Comparison of ENCODE assay signal across 8 cellular contexts in the genomic region with DNA sequence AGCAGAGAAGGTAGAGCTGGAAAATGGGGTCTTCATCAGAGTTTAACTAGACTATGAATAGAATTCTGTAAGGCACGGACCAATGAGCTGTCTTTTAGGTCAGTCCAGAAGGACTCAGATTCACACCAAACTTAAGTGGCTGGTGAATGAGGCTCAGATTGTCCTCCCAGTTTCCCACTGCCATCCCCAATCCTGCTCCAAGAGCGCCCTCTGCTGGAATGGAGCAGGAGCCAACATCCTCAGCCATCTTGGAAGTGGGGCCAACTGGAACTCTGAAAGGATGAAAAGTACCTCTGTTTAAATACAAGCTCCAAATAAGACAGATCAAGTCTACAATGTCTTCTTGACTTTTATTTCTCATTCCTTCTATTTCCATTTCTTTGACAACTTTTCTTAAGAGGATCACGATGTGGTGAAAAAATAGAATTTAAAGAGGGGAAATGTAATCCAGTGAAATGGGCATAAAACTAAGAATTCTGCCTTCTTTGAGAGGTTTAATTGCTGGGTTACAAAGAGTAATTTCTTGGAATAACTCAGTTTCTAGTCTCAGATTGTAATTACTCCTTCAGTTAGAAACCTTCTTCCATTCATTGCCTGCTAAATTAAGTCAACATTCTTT.
DNase-seq lines count a peak whose midpoint lies in the region; ATAC-seq and TF ChIP-seq lines count a peak whose summit lies in the region.

No MANE protein-coding gene starts in this region.

- H3K36me3 ChIP-seq in liver (ENCODE audit: control insufficient read depth in 4 of 4, insufficient read depth in 3 of 4, low read depth in 1 of 4, low read length in 3 of 4), result no peaks in the 10 kb centered on the region

- peak; percentile 59 for ATAC-seq in HG03025 (IDR thresholded peaks at IDR 0.05; ENCODE audit: low FRiP score, unreplicated experiment)
- ATAC-seq in activated CD4-positive, alpha-beta T cell treated with anti-CD3 and anti-CD28 coated beads for 36 hours, result peak; percentile 61
- ATAC-seq in HG03196 (IDR thresholded peaks at IDR 0.05; ENCODE audit: unreplicated experiment), result no peak

- CTCF ChIA-PET in activated CD4-positive, alpha-beta T cell treated with anti-CD3 and anti-CD28 coated beads for 36 hours (lab: Charles Lee), result interaction anchor here (0.6 to 8.8 kb wide), 71 partner anchors 9 to 1295 kb away, joined by 3 to 169 read pairs (median 4); partner anchors contain the start of gene BCL6

- H3K27me3 ChIP-seq in liver (ENCODE audit: control insufficient read depth in 4 of 4, insufficient read depth in 4 of 4, low read length in 3 of 4), result no peaks in the 10 kb centered on the region

- POLR2A ChIA-PET in activated CD4-positive, alpha-beta T cell treated with anti-CD3 and anti-CD28 coated beads for 36 hours (lab: Charles Lee), result interaction anchor here (0.6 to 1.2 kb wide), 4 partner anchors 37 to 1216 kb away, joined by 3 read pairs; no protein-coding TSS in a partner anchor

- no peak overlapping the region for H3K4me3 ChIP-seq in liver (ENCODE audit: low read depth in 1 of 3, low read length in 3 of 3)

- 30% methylated on average over 3 of the region's 3 CpGs for WGBS in liver

- H3K4me1 ChIP-seq in liver (ENCODE audit: control insufficient read depth in 4 of 4, insufficient read depth in 4 of 4, low read length in 3 of 4), result peaks cover 7 to 40% (median 23%) of the 10 kb centered on the region in 4 donors

- H3K36me3 Mint-ChIP-seq in activated CD4-positive, alpha-beta T cell treated with anti-CD3 and anti-CD28 coated beads for 36 hours (ENCODE audit: low read depth), result no peaks in the 10 kb centered on the region
- H3K36me3 Mint-ChIP-seq in chondrocyte (ENCODE audit: low read depth), result no peaks in the 10 kb centered on the region

- DNase-seq in DMS 273 treated with DMSO at 0.1 percent for 48 hours (lab: John Stamatoyannopoulos, UW) (peak; percentile 45), NCI-H446 treated with DMSO at 0.1 percent for 48 hours (lab: John Stamatoyannopoulos, UW) (peak; percentile 72), chondrocyte (ENCODE audit: low spot score) (no peak)
- DNase-seq in activated CD4-positive, alpha-beta T cell treated with anti-CD3 and anti-CD28 coated beads for 36 hours, result peak; percentile 90
- DNase-seq in stimulated activated CD4-positive, alpha-beta T cell treated with anti-CD3 and anti-CD28 coated beads, TNF-alpha, amount 100 ng/mL, for 24 hours (ENCODE audit: low read depth in 3 of 3), result peak; percentile 73 to 79 (median 73)

- no peak overlapping the region for H3K27ac Mint-ChIP-seq in activated CD4-positive, alpha-beta T cell treated with anti-CD3 and anti-CD28 coated beads for 36 hours
- no peak overlapping the region for H3K27ac Mint-ChIP-seq in chondrocyte (ENCODE audit: unreplicated experiment)

- H3K9ac ChIP-seq in liver (ENCODE audit: low read depth in 1 of 2, low read length in 2 of 2), result peak overlapping the region in 1 of 2 donors; percentile 9

- peak; percentile 100 for TF ChIP-seq RAD21 in liver (IDR thresholded peaks at IDR 0.05)

- intact Hi-C loops in activated CD4-positive, alpha-beta T cell treated with anti-CD3 and anti-CD28 coated beads for 36 hours (cut with DNase I, micrococcal nuclease), result loop anchor here (1.0 to 10.0 kb wide), 20 partner anchors 88 to 1214 kb away; partner anchors contain the start of gene LPP (in 1 of the 2)

- H3K27ac ChIP-seq in liver (ENCODE audit: low read depth in 1 of 2, low read length in 2 of 2), result peak overlapping the region; percentile 21 to 22

- no peaks in the 10 kb centered on the region for H3K9me3 ChIP-seq in liver (ENCODE audit: control insufficient read depth in 4 of 4, low read length in 3 of 4)

- H3K4me1 Mint-ChIP-seq in activated CD4-positive, alpha-beta T cell treated with anti-CD3 and anti-CD28 coated beads for 36 hours, result peaks cover 46% of the 10 kb centered on the region
- peaks cover 33% of the 10 kb centered on the region for H3K4me1 Mint-ChIP-seq in chondrocyte (ENCODE audit: low read depth)

- no peaks in the 10 kb centered on the region for H3K27me3 Mint-ChIP-seq in activated CD4-positive, alpha-beta T cell treated with anti-CD3 and anti-CD28 coated beads for 36 hours
- H3K27me3 Mint-ChIP-seq in chondrocyte (ENCODE audit: low read depth), result no peaks in the 10 kb centered on the region

- peak; percentile 99 for TF ChIP-seq CTCF in chondrocyte (IDR thresholded peaks at IDR 0.05)
- peak; percentile 96 for TF ChIP-seq CTCF in liver (IDR thresholded peaks at IDR 0.05; ENCODE audit: low read depth, low read length, missing input control)

- no peaks in the 10 kb centered on the region for H3K9me3 Mint-ChIP-seq in activated CD4-positive, alpha-beta T cell treated with anti-CD3 and anti-CD28 coated beads for 36 hours (ENCODE audit: low read depth)
- H3K9me3 Mint-ChIP-seq in chondrocyte (ENCODE audit: low read depth), result no peaks in the 10 kb centered on the region

- H3K4me3 Mint-ChIP-seq in activated CD4-positive, alpha-beta T cell treated with anti-CD3 and anti-CD28 coated beads for 36 hours, result no peak overlapping the region
- no peak overlapping the region for H3K4me3 Mint-ChIP-seq in chondrocyte (ENCODE audit: unreplicated experiment)

TF ChIP-seq in liver, 16 proteins besides CTCF, POLR2A, EP300 and RAD21:
- TF ChIP-seq GABPA (IDR thresholded peaks at IDR 0.05 in 1 of 2, conservative IDR thresholded peaks at IDR 0.05 in 1 of 2) (no peak), FOXA2 (IDR thresholded peaks at IDR 0.05) (no peak), NR2F2 (IDR thresholded peaks at IDR 0.05) (no peak), HNF4A (conservative IDR thresholded peaks at IDR 0.05) (peak in 1 of 2 donors; percentile 30), EGR1 (IDR thresholded peaks at IDR 0.05; ENCODE audit: low read depth in 2 of 2) (no peak), RXRA (IDR thresholded peaks at IDR 0.05) (peak; percentile 20 to 55), ZBTB33 (IDR thresholded peaks at IDR 0.05) (no peak), TAF1 (conservative IDR thresholded peaks at IDR 0.05) (no peak), JUND (IDR thresholded peaks at IDR 0.05) (peak in 1 of 2 donors; percentile 51), FOXA1 (IDR thresholded peaks at IDR 0.05) (no peak), HNF4G (IDR thresholded peaks at IDR 0.05) (peak; percentile 17), YY1 (IDR thresholded peaks at IDR 0.05) (peak; percentile 95), SP1 (IDR thresholded peaks at IDR 0.05) (no peak)
- TF ChIP-seq, protein P1, sequence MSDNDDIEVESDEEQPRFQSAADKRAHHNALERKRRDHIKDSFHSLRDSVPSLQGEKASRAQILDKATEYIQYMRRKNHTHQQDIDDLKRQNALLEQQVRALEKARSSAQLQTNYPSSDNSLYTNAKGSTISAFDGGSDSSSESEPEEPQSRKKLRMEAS (IDR thresholded peaks at IDR 0.05), result no peak
- TF ChIP-seq, protein P2, sequence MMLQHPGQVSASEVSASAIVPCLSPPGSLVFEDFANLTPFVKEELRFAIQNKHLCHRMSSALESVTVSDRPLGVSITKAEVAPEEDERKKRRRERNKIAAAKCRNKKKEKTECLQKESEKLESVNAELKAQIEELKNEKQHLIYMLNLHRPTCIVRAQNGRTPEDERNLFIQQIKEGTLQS (IDR thresholded peaks at IDR 0.05), result no peak
TF ChIP-seq in liver: peak in this region for 5.
